ENCODE assay signal across 7 cellular contexts in the genomic region with DNA sequence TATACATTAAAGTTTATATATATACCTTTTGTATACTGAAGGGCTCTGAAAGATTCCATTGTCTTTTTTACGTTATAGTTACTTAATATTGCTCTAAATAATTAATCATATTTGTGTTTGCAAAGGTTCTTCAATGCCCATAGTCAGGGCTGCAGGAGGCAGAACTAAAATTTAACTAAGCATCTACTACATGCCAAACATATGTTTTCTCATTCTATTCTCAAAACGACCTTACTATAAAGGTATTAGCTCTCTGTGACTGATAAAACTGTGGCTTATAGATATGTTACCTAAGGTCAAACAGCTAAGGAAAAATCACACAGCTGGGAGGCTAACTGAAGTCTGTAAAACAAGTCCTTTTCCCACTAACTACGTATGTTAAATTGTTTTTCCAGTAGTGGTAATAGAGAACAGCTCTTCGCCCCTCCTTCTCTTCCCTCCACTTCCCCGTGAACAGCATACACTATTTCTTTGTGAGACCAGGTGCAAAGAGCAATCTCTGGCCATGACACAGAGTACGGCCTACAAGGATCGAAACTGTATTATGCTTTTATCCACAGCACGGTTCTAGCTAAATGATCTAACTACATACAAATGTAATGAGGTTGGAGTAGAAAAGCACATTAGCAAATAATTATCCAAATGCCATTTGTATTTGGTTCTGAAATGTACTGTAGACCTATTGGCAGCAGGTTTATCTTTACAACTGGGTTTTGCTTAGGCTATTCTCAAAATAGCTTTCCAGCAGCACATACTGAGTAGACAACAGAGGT. TPM values are rescaled to one million over a fixed set of nuclear protein-coding genes. Genes with fewer than 3 reads are reported as not detected.
DNase-seq lines count a peak whose midpoint lies in the region; ATAC-seq and TF ChIP-seq lines count a peak whose summit lies in the region.

No MANE protein-coding gene starts in this region.

- no peaks in the 10 kb centered on the region for H3K9me3 Mint-ChIP-seq in GM23338
- H3K9me3 Mint-ChIP-seq in endodermal cell = no peaks in the 10 kb centered on the region

- H3K27ac ChIP-seq in GM23338 (ENCODE audit: low read depth) (no peak overlapping the region), PC-3 (ENCODE audit: low read length) (0 out of 2 replicates have a peak overlapping the region, but pooled peaks have one; percentile 27), endodermal cell (ENCODE audit: low read depth, low read length) (no peak overlapping the region)

- WGBS in endodermal cell (ENCODE audit: insufficient coverage in 1 of 2, insufficient read length in 1 of 2), 2 experiments = 85 to 96% methylated on average over 4 to 7 of the region's 8 CpGs

- TF ChIP-seq CTCF in GM23338 (conservative IDR thresholded peaks at IDR 0.05; ENCODE audit: low read depth in 2 of 2) (no peak), PC-3 (conservative IDR thresholded peaks at IDR 0.05; ENCODE audit: low read depth, low read length) (no peak), endodermal cell (conservative IDR thresholded peaks at IDR 0.05) (no peak)

- H3K4me1 ChIP-seq in GM23338 (ENCODE audit: insufficient read depth) = peaks cover 12% of the 10 kb centered on the region
- peaks cover 12% of the 10 kb centered on the region for H3K4me1 ChIP-seq in PC-3 (ENCODE audit: insufficient read depth, low read length)
- no peaks in the 10 kb centered on the region for H3K4me1 ChIP-seq in endodermal cell (ENCODE audit: control insufficient read depth, insufficient read depth, low read length)
- H3K4me1 ChIP-seq in neuron (ENCODE audit: insufficient read depth, low read length) = peaks cover 13% of the 10 kb centered on the region

- H3K27me3 ChIP-seq in GM23338 (ENCODE audit: insufficient read depth) (no peaks in the 10 kb centered on the region), PC-3 (ENCODE audit: low read length) (no peaks in the 10 kb centered on the region), endodermal cell (ENCODE audit: control insufficient read depth, insufficient read depth, low read length, poor library complexity, severe bottlenecking) (no peaks in the 10 kb centered on the region), neuron (ENCODE audit: insufficient read depth, low read length) (no peaks in the 10 kb centered on the region)

- intact Hi-C loops in PC-3 (cut with micrococcal nuclease) = no loop called here

- H3K36me3 Mint-ChIP-seq in GM23338 (ENCODE audit: low read depth) (no peaks in the 10 kb centered on the region; the same call in 2 of the 3 replicates), endodermal cell (ENCODE audit: low read depth) (no peaks in the 10 kb centered on the region)

- H3K9me2 ChIP-seq in GM23338 (ENCODE audit: insufficient read depth) (no peaks in the 10 kb centered on the region), PC-3 (replicated peaks; ENCODE audit: low read length) (no peaks in the 10 kb centered on the region)

- H3K4me2 ChIP-seq in GM23338 = peak overlapping the region; percentile 90
- peak overlapping the region; percentile 90 for H3K4me2 ChIP-seq in PC-3 (ENCODE audit: low read length)

- H2AFZ ChIP-seq in GM23338 (no peak overlapping the region), PC-3 (ENCODE audit: low read length) (peak overlapping the region; percentile 65), neuron (ENCODE audit: low read depth, low read length) (no peak overlapping the region)

- no peak for DNase-seq in GM23338 (ENCODE audit: low spot score)
- no peak for DNase-seq in PC-3
- DNase-seq in endodermal cell = no peak
- no peak for DNase-seq in hepatic stellate cell (ENCODE audit: low spot score)
- DNase-seq in iPS-NIHi7 (ENCODE audit: extremely low spot score) = no peak
- DNase-seq in effector CD4-positive, alpha-beta T cell = no peak

- BruUV-seq in PC-3 (replicated peaks; lab: Mats Ljungman, UMichigan) = no TSS peak

- peaks cover 12% of the 10 kb centered on the region for H3K27me3 Mint-ChIP-seq in GM23338 (ENCODE audit: insufficient read depth, low read depth, poor library complexity)
- peaks cover 4% of the 10 kb centered on the region for H3K27me3 Mint-ChIP-seq in endodermal cell (ENCODE audit: insufficient read depth)

- H3K27ac Mint-ChIP-seq in GM23338 (no peak overlapping the region), endodermal cell (no peak overlapping the region)

- H3F3A ChIP-seq in GM23338 (replicated peaks; ENCODE audit: low read depth) = 0 out of 2 replicates have a peak, but pooled peaks cover 6% of the 10 kb centered on the region
- no peaks in the 10 kb centered on the region for H3F3A ChIP-seq in PC-3 (ENCODE audit: low read length, unreplicated experiment)

- H3K4me3 ChIP-seq in GM23338 (peak overlapping the region; percentile 95), PC-3 (ENCODE audit: low read length) (peak overlapping the region; percentile 70), endodermal cell (ENCODE audit: low read length) (peak overlapping the region; percentile 81), neuron (ENCODE audit: low read length) (peak overlapping the region; percentile 95)

- H3K36me3 ChIP-seq in GM23338 (ENCODE audit: insufficient read depth) (no peaks in the 10 kb centered on the region), PC-3 (ENCODE audit: low read depth, low read length) (no peaks in the 10 kb centered on the region), endodermal cell (ENCODE audit: control insufficient read depth, insufficient read depth, low read length) (no peaks in the 10 kb centered on the region), neuron (ENCODE audit: insufficient read depth, low read length) (no peaks in the 10 kb centered on the region)

- ATAC-seq in GM23338 (no peak), PC-3 (no peak)

- H3K4me1 Mint-ChIP-seq in GM23338 (peaks cover 12% of the 10 kb centered on the region), endodermal cell (peaks cover 15% of the 10 kb centered on the region)

- H3K9me3 ChIP-seq in PC-3 (ENCODE audit: low read length) (no peaks in the 10 kb centered on the region), endodermal cell (ENCODE audit: control insufficient read depth, low read length) (no peaks in the 10 kb centered on the region), neuron (ENCODE audit: low read length) (no peaks in the 10 kb centered on the region)

- CTCF ChIA-PET in PC-3 (lab: Charles Lee) = interaction anchor here (0.5 kb wide), 1 partner anchor 18 kb away, joined by 12 read pairs; no protein-coding TSS in a partner anchor

- H3K9ac ChIP-seq in PC-3 (ENCODE audit: low read length) = peak overlapping the region; percentile 62; the same call in 1 of the 2 replicates
- no peak overlapping the region for H3K9ac ChIP-seq in endodermal cell (ENCODE audit: extremely low read depth, low read length, poor library complexity, severe bottlenecking)

- POLR2A ChIA-PET in PC-3 (lab: Charles Lee; ENCODE audit: unreplicated experiment) = no interaction called here

- H3K4me3 Mint-ChIP-seq in GM23338 = peak overlapping the region; percentile 78
- H3K4me3 Mint-ChIP-seq in endodermal cell = peak overlapping the region; percentile 98

- peaks cover 20% of the 10 kb centered on the region for H4K20me1 ChIP-seq in GM23338 (replicated peaks; ENCODE audit: insufficient read depth)
- H4K20me1 ChIP-seq in PC-3 (ENCODE audit: low read length) = no peaks in the 10 kb centered on the region

- peaks cover 26% of the 10 kb centered on the region; the same call in 1 of the 2 replicates for H3K79me2 ChIP-seq in GM23338 (replicated peaks; ENCODE audit: insufficient read depth)
- H3K79me2 ChIP-seq in PC-3 (ENCODE audit: low read length) = peaks cover 59% of the 10 kb centered on the region

TF ChIP-seq in GM23338, 12 proteins besides CTCF, POLR2A, EP300 and RAD21 (continues in another document):
- TF ChIP-seq ZNF114 (CRISPR knock-in tag; IDR thresholded peaks at IDR 0.05) (no peak), JUNB (IDR thresholded peaks at IDR 0.05; ENCODE audit: unreplicated experiment) (no peak), STAT1 (IDR thresholded peaks at IDR 0.05; ENCODE audit: unreplicated experiment) (no peak), EZH2phosphoT487 (IDR thresholded peaks at IDR 0.05; ENCODE audit: unreplicated experiment) (no peak)

RNA-seq across cellular contexts. Expression of gene CNOT6L, which starts 1.7 kb away (rescaled TPM):
- total RNA-seq in GM23338 (2014; rRNA removed; shearing (Covaris generic)) = 13.9 and 15.5 TPM in 2 replicates
- 3.2 TPM in 2 replicates for polyA plus RNA-seq in GM23338 (2016; fragmentation: Nextera tagmentation; extraction: Ambion mirVana)
- total RNA-seq in PC-3 (2014; rRNA removed) (2.6 and 5.4 TPM in 2 replicates), endodermal cell (10 to 100 TPM; 26.0 to 37.1 TPM)
- polyA plus RNA-seq in endodermal cell (2013, experiment 1 of 2) = 8.4 TPM
- 11.5 TPM for polyA plus RNA-seq in endodermal cell (2013, experiment 2 of 2)

RNA-seq across cellular contexts. Expression of gene MRPL1, which starts 45.1 kb away (rescaled TPM):
- 29.2 and 64.4 TPM in 2 replicates for total RNA-seq in GM23338 (2014; rRNA removed; shearing (Covaris generic))
- 45.7 and 46.5 TPM in 2 replicates for polyA plus RNA-seq in GM23338 (2016; fragmentation: Nextera tagmentation; extraction: Ambion mirVana)
- total RNA-seq in PC-3 (2014; rRNA removed) (16.7 and 23.0 TPM in 2 replicates), endodermal cell (10 to 100 TPM; 31.7 to 46.4 TPM)
- 31.7 TPM for polyA plus RNA-seq in endodermal cell (2013, experiment 1 of 2)
- 33.2 TPM for polyA plus RNA-seq in endodermal cell (2013, experiment 2 of 2)
